ENCODE assay signal across 27 cellular contexts in genomic region chr14:71150737-71151136, GRCh38.
DNase-seq lines count a peak whose midpoint lies in the region; FAIRE-seq and TF ChIP-seq lines count a peak whose summit lies in the region.
"Had no signal": no experiment of that assay in that cellular context is flagged by ENCODE, and none has a peak within 500 bp of the region (broad histone marks: within the 10 kb centered on the region; RNA-seq: fewer than 3 reads in every experiment).

No MANE protein-coding gene starts in this region.

- no peak overlapping the region for H4K8ac ChIP-seq in neuronal stem cell (ENCODE audit: low read depth, low read length)

- H3K9me3 Mint-ChIP-seq in endothelial cell (ENCODE audit: unreplicated experiment), result peaks cover 15% of the 10 kb centered on the region

- H4K91ac ChIP-seq in neuronal stem cell (ENCODE audit: low read depth, low read length, poor library complexity), result no peak overlapping the region

- no peak overlapping the region for H3K4me2 ChIP-seq in neuronal stem cell (ENCODE audit: insufficient read depth, low read length, poor library complexity, severe bottlenecking)
- H3K4me2 ChIP-seq: BLaER1 treated with 17β-estradiol and CSF1 and Interleukin-3, amounts not matched to agents 10 nM and 100 nM had no signal

- POLR2A ChIA-PET in HEK293 (lab: Yijun Ruan, JAX), result no interaction called here

- H3K4me3 Mint-ChIP-seq in endothelial cell (ENCODE audit: unreplicated experiment), result peak overlapping the region; percentile 7
- H3K4me3 Mint-ChIP-seq: B cell; CD4-positive, alpha-beta T cell; CD8-positive, alpha-beta T cell had no signal

- peak overlapping the region; percentile 37 for H3K23ac ChIP-seq in neuronal stem cell (ENCODE audit: low read depth, low read length, poor library complexity)

- no peak overlapping the region for H3K4ac ChIP-seq in neuronal stem cell (ENCODE audit: low read length)

- no peak overlapping the region for H2BK5ac ChIP-seq in neuronal stem cell (ENCODE audit: low read length)

- no peak for TF ChIP-seq CTCF in HEK293 (tag by site-specific recombination; IDR thresholded peaks at IDR 0.05)
- no peak for TF ChIP-seq CTCF in endothelial cell (IDR thresholded peaks at IDR 0.05; ENCODE audit: unreplicated experiment)

- no peak overlapping the region for H2AK5ac ChIP-seq in neuronal stem cell (ENCODE audit: low read depth, low read length)

- H2BK12ac ChIP-seq in neuronal stem cell (ENCODE audit: low read length), result no peak overlapping the region

- H3K27ac ChIP-seq in HEK293 (ENCODE audit: extremely low read depth, low read depth, low read length) (no peak overlapping the region), neuronal stem cell (replicated peaks; ENCODE audit: low read length) (no peak overlapping the region)
- H3K27ac ChIP-seq: BLaER1 treated with 17β-estradiol and CSF1 and Interleukin-3, amounts not matched to agents 10 nM and 100 nM; C4-2B had no signal

- no peak overlapping the region for H3K27ac Mint-ChIP-seq in endothelial cell (ENCODE audit: unreplicated experiment)
- H3K27ac Mint-ChIP-seq: B cell; CD4-positive, alpha-beta T cell; CD8-positive, alpha-beta T cell had no signal

- FAIRE-seq in urothelium cell line (lab: Jason Lieb, UNC), result peak; percentile 53
- FAIRE-seq: A204.1, D721Med, GM12878, GM12892, GM18507, GM19239 had no signal

- H3K4me1 ChIP-seq in HEK293 (ENCODE audit: control insufficient read depth, insufficient read depth, low read length), result no peaks in the 10 kb centered on the region
- H3K4me1 ChIP-seq in neuronal stem cell (ENCODE audit: control insufficient read depth in 2 of 2, insufficient read depth in 1 of 2, low read depth in 1 of 2, low read length in 2 of 2), result peaks cover 2 to 3% of the 10 kb centered on the region in 2 donors

- no peaks in the 10 kb centered on the region for H3K79me1 ChIP-seq in neuronal stem cell (ENCODE audit: low read depth, low read length)

- no peaks in the 10 kb centered on the region for H3K4me1 Mint-ChIP-seq in endothelial cell (ENCODE audit: unreplicated experiment)
- H3K4me1 Mint-ChIP-seq: B cell had no signal

- H3K9me3 ChIP-seq in HEK293 (ENCODE audit: control insufficient read depth, insufficient read depth, low read depth, low read length), result no peaks in the 10 kb centered on the region
- peaks cover 9 to 16% of the 10 kb centered on the region in 2 donors for H3K9me3 ChIP-seq in neuronal stem cell (replicated peaks in 1 of 2; ENCODE audit: control insufficient read depth in 2 of 2, insufficient read depth in 1 of 2, low read depth in 1 of 2, low read length in 2 of 2)

- no peak overlapping the region for H3K14ac ChIP-seq in neuronal stem cell (ENCODE audit: low read length)

- no peak for DNase-seq in endothelial cell (ENCODE audit: low spot score)
- no peak for DNase-seq in neuronal stem cell (ENCODE audit: low spot score)
- no peak for DNase-seq in urothelium cell line (ENCODE audit: low spot score)
- DNase-seq in NCI-H2196 treated with DMSO at 0.1 percent for 48 hours (lab: John Stamatoyannopoulos, UW; ENCODE audit: unreplicated experiment), result no peak
- DNase-seq in GOT3 (lab: John Stamatoyannopoulos, UW), result no peak
- no peak for DNase-seq in NCI-H510A (lab: John Stamatoyannopoulos, UW)
- no peak for DNase-seq in DMS53 treated with DMSO at 0.1 percent for 48 hours (lab: John Stamatoyannopoulos, UW; ENCODE audit: unreplicated experiment)
- DNase-seq: 8988T; AML-193; Caco-2; Calu3; CD4-positive, alpha-beta T cell; CD8-positive, alpha-beta T cell; DMS79; DND-41; EL; GDM1 had no signal

- no peak overlapping the region for H2BK120ac ChIP-seq in neuronal stem cell (ENCODE audit: low read depth, low read length)

- peaks cover 26% of the 10 kb centered on the region for H3K36me3 Mint-ChIP-seq in endothelial cell (ENCODE audit: low read depth, unreplicated experiment)

- no peak overlapping the region for H2BK15ac ChIP-seq in neuronal stem cell (ENCODE audit: low read length)

- no peaks in the 10 kb centered on the region for H3K36me3 ChIP-seq in HEK293 (ENCODE audit: control insufficient read depth in 2 of 2, insufficient read depth in 1 of 2, low read length in 2 of 2)
- no peaks in the 10 kb centered on the region for H3K36me3 ChIP-seq in neuronal stem cell (replicated peaks in 1 of 2; ENCODE audit: control insufficient read depth in 2 of 2, insufficient read depth in 2 of 2, low read length in 2 of 2)

- no peak overlapping the region for H3K9ac ChIP-seq in neuronal stem cell (ENCODE audit: low read depth, low read length, poor library complexity)
- H3K9ac ChIP-seq: BLaER1 treated with 17β-estradiol and CSF1 and Interleukin-3, amounts not matched to agents 10 nM and 100 nM had no signal

- no peaks in the 10 kb centered on the region for H3K27me3 ChIP-seq in neuronal stem cell (ENCODE audit: control insufficient read depth in 3 of 3, insufficient read depth in 3 of 3, low read depth in 1 of 3, low read length in 3 of 3)
- H3K27me3 ChIP-seq: BLaER1 treated with 17β-estradiol and CSF1 and Interleukin-3, amounts not matched to agents 10 nM and 100 nM had no signal

- no CpG with 5 or more reads among the region's 5 CpGs for WGBS in neuronal stem cell (ENCODE audit: extremely low coverage in 2 of 2, insufficient read length in 2 of 2, insufficient replicate concordance in 1 of 2), 2 donors

- CTCF ChIA-PET in HEK293 (lab: Yijun Ruan, JAX), result no interaction called here

- H3K4me3 ChIP-seq in HEK293 (ENCODE audit: low read depth, low read length), result no peak overlapping the region
- no peak overlapping the region for H3K4me3 ChIP-seq in neuronal stem cell (ENCODE audit: low read length in 2 of 2)
- H3K4me3 ChIP-seq: GM12878 had no signal

- H2AFZ ChIP-seq in neuronal stem cell (ENCODE audit: low read length), result no peak overlapping the region

- H3K27me3 Mint-ChIP-seq in endothelial cell (ENCODE audit: unreplicated experiment), result peaks cover 7% of the 10 kb centered on the region
- H3K27me3 Mint-ChIP-seq: CD4-positive, alpha-beta T cell had no signal

- H3K18ac ChIP-seq in neuronal stem cell (ENCODE audit: low read length), result no peak overlapping the region

TF ChIP-seq in HEK293, 187 proteins besides CTCF, POLR2A, EP300 and RAD21:
- TF ChIP-seq SETDB1 (IDR thresholded peaks at IDR 0.05; ENCODE audit: insufficient read length, low read length) (peak; percentile 81), ZNF391 (tag by site-specific recombination; IDR thresholded peaks at IDR 0.05; ENCODE audit: borderline replicate concordance, low read depth) (no peak), KLF10 (tag by site-specific recombination; IDR thresholded peaks at IDR 0.05) (no peak), ZNF155 (tag by site-specific recombination; IDR thresholded peaks at IDR 0.05) (no peak), ZNF433 (tag by site-specific recombination; IDR thresholded peaks at IDR 0.05; ENCODE audit: low read depth) (no peak), ZNF585B (tag by site-specific recombination; IDR thresholded peaks at IDR 0.05) (peak; percentile 94), PRDM1 (tag by site-specific recombination; IDR thresholded peaks at IDR 0.05) (no peak), TRIM28 (IDR thresholded peaks at IDR 0.05; ENCODE audit: borderline replicate concordance, low read length) (peak; percentile 67; the same call in 1 of the 2 replicates), OSR2 (tag by site-specific recombination; IDR thresholded peaks at IDR 0.05) (no peak), ZNF266 (tag by site-specific recombination; IDR thresholded peaks at IDR 0.05; ENCODE audit: low read depth) (no peak), SP3 (tag by site-specific recombination; IDR thresholded peaks at IDR 0.05) (no peak), ZNF274 (IDR thresholded peaks at IDR 0.05; ENCODE audit: low read length) (no peak), ZNF274 (tag by site-specific recombination; IDR thresholded peaks at IDR 0.05; ENCODE audit: borderline replicate concordance) (no peak), ZNF169 (tag by site-specific recombination; IDR thresholded peaks at IDR 0.05) (no peak), ZNF639 (tag by site-specific recombination; IDR thresholded peaks at IDR 0.05) (no peak), ZNF701 (tag by site-specific recombination; IDR thresholded peaks at IDR 0.05) (no peak), ZNF521 (tag by site-specific recombination; IDR thresholded peaks at IDR 0.05) (no peak), ZNF302 (tag by site-specific recombination; IDR thresholded peaks at IDR 0.05; ENCODE audit: low read depth) (no peak), ZBTB7A (tag by site-specific recombination; IDR thresholded peaks at IDR 0.05; ENCODE audit: low read depth) (no peak), REPIN1 (tag by site-specific recombination; IDR thresholded peaks at IDR 0.05; ENCODE audit: low read depth) (no peak), ZBTB26 (tag by site-specific recombination; optimal IDR thresholded peaks at IDR 0.05) (no peak), ZNF549 (tag by site-specific recombination; IDR thresholded peaks at IDR 0.05) (no peak), ZNF830 (tag by site-specific recombination; IDR thresholded peaks at IDR 0.05; ENCODE audit: low read depth) (no peak), ZNF214 (tag by site-specific recombination; IDR thresholded peaks at IDR 0.05; ENCODE audit: borderline replicate concordance) (no peak), ZNF555 (tag by site-specific recombination; conservative IDR thresholded peaks at IDR 0.05) (no peak)
